In genomic region chr2:33202641-33203345, GRCh38 we compare ENCODE assay signal across 14 cellular contexts.
DNase-seq lines count a peak whose midpoint lies in the region; ATAC-seq and TF ChIP-seq lines count a peak whose summit lies in the region.
"Had no signal": no experiment of that assay in that cellular context is flagged by ENCODE, and none has a peak within 500 bp of the region (broad histone marks: within the 10 kb centered on the region; RNA-seq: fewer than 3 reads in every experiment).

No MANE protein-coding gene starts in this region.

- peaks cover 7% of the 10 kb centered on the region for H3K4me1 ChIP-seq in right cardiac atrium (ENCODE audit: control insufficient read depth, insufficient read depth, low read length)
- peaks cover 0 to 63% (median 23%) of the 10 kb centered on the region in 4 donors for H3K4me1 ChIP-seq in tibial artery
- H3K4me1 ChIP-seq: BLaER1 treated with 17β-estradiol and CSF1 and Interleukin-3, amounts not matched to agents 10 nM and 100 nM had no signal

- no peak overlapping the region for H3K4me3 ChIP-seq in coronary artery
- no peak overlapping the region for H3K4me3 ChIP-seq in right cardiac atrium (ENCODE audit: low read length)
- no peak overlapping the region for H3K4me3 ChIP-seq in tibial artery
- H3K4me3 ChIP-seq: BLaER1 treated with 17β-estradiol and CSF1 and Interleukin-3, amounts not matched to agents 10 nM and 100 nM had no signal

- H3K27ac ChIP-seq in coronary artery, result peak overlapping the region; percentile 62 to 80
- peak overlapping the region; percentile 54 for H3K27ac ChIP-seq in right cardiac atrium (ENCODE audit: low read length)
- H3K27ac ChIP-seq in tibial artery, result peak overlapping the region; percentile 66 to 85
- H3K27ac ChIP-seq: BLaER1 treated with 17β-estradiol and CSF1 and Interleukin-3, amounts not matched to agents 10 nM and 100 nM had no signal

- DNase-seq in NCI-H446 treated with DMSO at 0.1 percent for 48 hours (lab: John Stamatoyannopoulos, UW) (peak; percentile 32), coronary artery (ENCODE audit: low spot score) (no peak), right cardiac atrium (peak in 1 of 3 donors; percentile 27), tibial artery (no peak), SHP77 (lab: John Stamatoyannopoulos, UW) (no peak)
- DNase-seq: EL, H9, Karpas-422, NCI-H1417, NCI-H2029, NCI-H2227 treated with DMSO at 0.1 percent for 48 hours had no signal

- TF ChIP-seq CTCF in coronary artery (IDR thresholded peaks at IDR 0.05) (no peak), tibial artery (IDR thresholded peaks at IDR 0.05) (no peak)

- H3K9me3 ChIP-seq in right cardiac atrium (ENCODE audit: control insufficient read depth, low read length) (no peaks in the 10 kb centered on the region), tibial artery (no peaks in the 10 kb centered on the region)

- intact Hi-C loops in right cardiac atrium (cut with DNase I), result no loop called here
- intact Hi-C loops in tibial artery (cut with DNase I; ENCODE audit: low total_unique reads), result loop anchor here (10.0 kb wide), 1 partner anchor 58 kb away; no protein-coding TSS in a partner anchor

- WGBS in right cardiac atrium, result 58% methylated on average over 6 of the region's 6 CpGs

- no peaks in the 10 kb centered on the region for H3K36me3 ChIP-seq in tibial artery
- H3K36me3 ChIP-seq: BLaER1 treated with 17β-estradiol and CSF1 and Interleukin-3, amounts not matched to agents 10 nM and 100 nM had no signal

- H3K27me3 ChIP-seq in right cardiac atrium (ENCODE audit: control insufficient read depth, insufficient read depth) (no peaks in the 10 kb centered on the region), tibial artery (no peaks in the 10 kb centered on the region)
- H3K27me3 ChIP-seq: BLaER1 treated with 17β-estradiol and CSF1 and Interleukin-3, amounts not matched to agents 10 nM and 100 nM had no signal

- ATAC-seq in right cardiac atrium, result peak; percentile 46 to 51
- no peak for ATAC-seq in GM18873 (IDR thresholded peaks at IDR 0.05; ENCODE audit: low FRiP score, unreplicated experiment)
- ATAC-seq in GM18858 (IDR thresholded peaks at IDR 0.05; ENCODE audit: unreplicated experiment), result no peak

Comparison
In these comparisons a context has a peak if more than half of its experiments do, and no peak if none do; other contexts are left out.
1. ATAC-seq: peak in right cardiac atrium (2 of 2); none in GM18873 (single experiment) and GM18858 (single experiment).
2. Peak in every context shown above with its lines, with median percentiles within 50 percentile points of each other: H3K27ac ChIP-seq.